21 cellular contexts compared by ENCODE assay signal in the genomic region with DNA sequence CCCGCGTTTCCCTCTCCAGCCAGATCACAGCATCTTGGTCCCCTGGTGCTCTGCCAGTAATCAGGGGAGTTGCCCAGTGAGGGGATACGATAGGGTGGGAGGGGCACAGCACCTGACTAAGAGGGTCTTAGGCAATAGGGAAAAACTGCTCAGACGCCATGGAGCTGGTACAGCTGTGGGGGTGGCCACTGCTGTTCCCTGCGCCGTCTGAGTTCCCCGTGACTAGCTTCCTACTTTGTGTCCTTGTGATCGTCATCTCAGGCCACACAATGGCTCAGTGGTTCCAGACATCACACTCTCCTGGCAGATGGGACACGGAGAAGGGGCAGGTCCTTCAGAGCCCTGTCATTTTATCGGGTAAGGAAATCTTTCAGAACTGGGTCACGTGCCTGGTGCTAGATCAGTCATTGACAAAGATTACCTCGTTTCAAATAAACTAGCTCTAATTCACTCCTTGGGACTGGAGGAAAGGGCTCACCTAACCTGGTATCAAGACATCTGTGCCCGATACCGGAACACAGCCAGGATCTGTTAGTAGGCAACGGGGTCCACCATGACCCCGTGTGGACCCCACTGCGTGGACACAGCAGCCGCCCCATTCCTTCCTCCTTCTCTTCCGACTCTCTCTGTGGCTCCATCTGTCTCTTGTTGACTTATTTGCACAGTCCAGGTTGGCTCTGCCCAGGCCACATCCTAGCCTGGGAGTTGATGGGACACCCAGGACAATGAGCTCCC.
"Had no signal": no experiment of that assay in that cellular context is flagged by ENCODE, and none has a peak within 500 bp of the region (broad histone marks: within the 10 kb centered on the region; RNA-seq: fewer than 3 reads in every experiment).

No MANE protein-coding gene starts in this region.

- FAIRE-seq: colon, endothelial cell of umbilical vein, pancreas had no signal

- H3K27ac ChIP-seq: foreskin keratinocyte, hepatocyte, neural progenitor cell, pancreas, prostate gland, right lobe of liver, suprapubic skin, tibial artery, upper lobe of left lung, vagina had no signal

- H3K36me3 ChIP-seq: neural progenitor cell, pancreas, prostate gland, right lobe of liver, suprapubic skin, tibial artery, upper lobe of left lung, vagina had no signal

- DNase-seq: cerebellar nuclear complex; dermis blood vessel endothelial cell; effector CD4-positive, alpha-beta T cell; erythroblast; foreskin keratinocyte; mammary epithelial cell; natural killer cell; nucleus accumbens; stimulated activated CD4-positive, alpha-beta T cell treated with anti-CD3 and anti-CD28 coated beads, Interleukin-4, amount 100 ng/mL, for 24 hours; stimulated activated naive CD4-positive, alpha-beta T cell; tibial artery; upper lobe of left lung had no signal

- H3K9ac ChIP-seq: neural progenitor cell had no signal

- H3K4me2 ChIP-seq: hepatocyte, neural progenitor cell had no signal

- H3K27me3 ChIP-seq: hepatocyte, neural progenitor cell, pancreas, right lobe of liver, upper lobe of left lung, vagina had no signal

- H3K9me3 ChIP-seq: pancreas, prostate gland, right lobe of liver, suprapubic skin, tibial artery, upper lobe of left lung, vagina had no signal

- H3K79me2 ChIP-seq: hepatocyte had no signal

- ATAC-seq: foreskin keratinocyte, natural killer cell, pancreas, right lobe of liver had no signal

- H3K4me3 ChIP-seq: hepatocyte, neural progenitor cell, pancreas, prostate gland, right lobe of liver, suprapubic skin, tibial artery, upper lobe of left lung, vagina had no signal

- H2AFZ ChIP-seq: hepatocyte, neural progenitor cell had no signal

- H3K4me1 ChIP-seq: foreskin keratinocyte, neural progenitor cell, pancreas, prostate gland, right lobe of liver, suprapubic skin, tibial artery, upper lobe of left lung, vagina had no signal
